8 cellular contexts compared by ENCODE assay signal in the genomic region with DNA sequence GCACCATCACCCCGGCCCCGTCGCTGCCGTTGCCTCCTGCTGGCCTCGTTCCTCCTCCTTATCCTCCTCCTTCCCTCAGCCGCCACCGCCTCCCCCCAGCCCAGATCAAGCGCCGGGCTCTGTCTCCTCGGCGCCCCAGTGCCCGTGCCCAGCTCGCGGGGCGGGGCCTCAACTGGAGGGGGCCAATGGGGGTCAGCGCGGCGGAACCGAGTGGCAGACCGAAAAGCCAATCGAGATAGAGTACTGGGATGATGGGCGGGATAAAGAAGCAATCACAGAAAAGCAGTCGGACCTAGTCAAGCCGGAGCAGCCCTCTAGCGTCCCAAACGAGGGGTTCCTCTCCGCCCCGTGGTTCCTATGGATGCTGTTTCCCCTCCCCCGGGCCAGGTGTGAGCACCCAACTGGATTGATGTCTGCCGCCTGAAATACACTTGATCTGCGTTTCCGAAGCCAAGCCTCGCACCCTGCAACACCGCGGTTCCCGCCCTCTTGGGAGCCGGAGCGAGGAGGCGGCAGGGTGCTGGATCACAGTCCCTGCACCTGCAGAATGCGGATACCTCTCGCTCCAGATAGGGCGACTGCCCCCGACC. TPM values are rescaled to one million over a fixed set of nuclear protein-coding genes. Genes with fewer than 3 reads are reported as not detected.
DNase-seq lines count a peak whose midpoint lies in the region; ATAC-seq, FAIRE-seq and TF ChIP-seq lines count a peak whose summit lies in the region.

FRMD5 (minus strand) TSS at position 121 of the 590 bp plus-strand sequence.

- TF ChIP-seq RAD21 in SK-N-SH (IDR thresholded peaks at IDR 0.05; ENCODE audit: low read length), result peak; percentile 30; the same call in 1 of the 2 replicates

- ATAC-seq in activated naive CD4-positive, alpha-beta T cell treated with anti-CD3 and anti-CD28 coated beads, Interleukin-2, amount 50 U/mL, for 72 hours, result peak; percentile 95

- under 1% methylated on average over 27 of the region's 43 CpGs for WGBS in SK-N-SH (ENCODE audit: low lambda C conversion rate)

- peak within 1 kb of the TSS; percentile 100 for H2AFZ ChIP-seq in SK-N-SH (ENCODE audit: low read depth)

- peak; percentile 43 for TF ChIP-seq CTCF in SK-N-SH (IDR thresholded peaks at IDR 0.05)

- H3K9ac ChIP-seq in SK-N-SH, result peak within 1 kb of the TSS; percentile 79

- DNase-seq in EL (peak; percentile 95), H54 (ENCODE audit: insufficient read length, low spot score) (peak; percentile 79), MG63 (peak; percentile 92), SK-N-SH (peak; percentile 98), glomerular visceral epithelial cell (ENCODE audit: extremely low spot score) (peak; percentile 97), nucleus accumbens (lab: John Stamatoyannopoulos, UW) (peak; percentile 72 to 98 (median 94)), substantia nigra (lab: John Stamatoyannopoulos, UW) (peak; percentile 70 to 97 (median 93))
- DNase-seq in activated naive CD4-positive, alpha-beta T cell treated with anti-CD3 and anti-CD28 coated beads, Interleukin-2, amount 50 U/mL, for 72 hours (ENCODE audit: low spot score in 2 of 2), result peak; percentile 92 to 94

- H3F3A ChIP-seq in SK-N-SH (replicated peaks; ENCODE audit: insufficient read depth), result peaks cover 11% of the 10 kb centered on the region

- H3K9me3 Mint-ChIP-seq in activated naive CD4-positive, alpha-beta T cell treated with anti-CD3 and anti-CD28 coated beads, Interleukin-2, amount 50 U/mL, for 72 hours, result no peaks in the 10 kb centered on the region

- CTCF ChIA-PET in SK-N-SH (lab: Yijun Ruan, JAX), result interaction anchor here (0.6 to 3.5 kb wide), 6 partner anchors 8 to 310 kb away, joined by 3 to 23 read pairs (median 3); no protein-coding TSS in a partner anchor

- peak; percentile 78 for TF ChIP-seq POLR2A in H54 (IDR thresholded peaks at IDR 0.05; ENCODE audit: low read depth, low read length)

- H3K27me3 ChIP-seq in MG63 (no peaks in the 10 kb centered on the region; the same call in 1 of the 2 replicates), SK-N-SH (ENCODE audit: insufficient read depth) (no peaks in the 10 kb centered on the region)

- peak within 1 kb of the TSS; percentile 88 to 91 for H3K27ac ChIP-seq in SK-N-SH (ENCODE audit: low read depth in 2 of 2, low read length in 1 of 2)
- H3K27ac ChIP-seq in substantia nigra (ENCODE audit: low read depth, low read length, poor library complexity, severe bottlenecking), result peak within 1 kb of the TSS; percentile 92

- H3K9me3 ChIP-seq in MG63, result no peaks in the 10 kb centered on the region
- H3K9me3 ChIP-seq in SK-N-SH, result no peaks in the 10 kb centered on the region

- H3K9me2 ChIP-seq in SK-N-SH, result no peaks in the 10 kb centered on the region

- POLR2A ChIA-PET in SK-N-SH (lab: Yijun Ruan, JAX), result no interaction called here

- FAIRE-seq in H54 (lab: Jason Lieb, UNC), result peak; percentile 94

- peak within 1 kb of the TSS; percentile 97 for H3K4me2 ChIP-seq in SK-N-SH

- no peaks in the 10 kb centered on the region for H3K36me3 Mint-ChIP-seq in activated naive CD4-positive, alpha-beta T cell treated with anti-CD3 and anti-CD28 coated beads, Interleukin-2, amount 50 U/mL, for 72 hours

- H3K4me1 ChIP-seq in SK-N-SH (ENCODE audit: control insufficient read depth in 1 of 2, insufficient read depth in 2 of 2, low read depth in 1 of 2, low read length in 1 of 2), result peaks cover 0 to 4% of the 10 kb centered on the region in 2 experiments; a peak in 2 of 4 replicates

- no peak within 1 kb of the TSS for H3K27ac Mint-ChIP-seq in activated naive CD4-positive, alpha-beta T cell treated with anti-CD3 and anti-CD28 coated beads, Interleukin-2, amount 50 U/mL, for 72 hours

- no peaks in the 10 kb centered on the region for H3K36me3 ChIP-seq in MG63
- no peaks in the 10 kb centered on the region for H3K36me3 ChIP-seq in SK-N-SH (replicated peaks in 1 of 2; ENCODE audit: control insufficient read depth in 1 of 2, insufficient read depth in 2 of 2, low read length in 1 of 2)

- peak within 1 kb of the TSS; percentile 57 for H3K4me3 ChIP-seq in MG63
- H3K4me3 ChIP-seq in SK-N-SH (ENCODE audit: low read depth in 2 of 2, low read length in 1 of 2), result peak within 1 kb of the TSS; percentile 84 to 99

- no peak for TF ChIP-seq EP300 in SK-N-SH (IDR thresholded peaks at IDR 0.05; ENCODE audit: borderline replicate concordance in 1 of 2, low read depth in 1 of 2, low read length in 1 of 2)

- no peaks in the 10 kb centered on the region for H4K20me1 ChIP-seq in SK-N-SH (ENCODE audit: insufficient read depth)

- H3K79me2 ChIP-seq in SK-N-SH (ENCODE audit: insufficient read depth), result peaks cover 46% of the 10 kb centered on the region

TF ChIP-seq in SK-N-SH, 30 proteins besides CTCF, POLR2A, EP300 and RAD21 (continues in another document):
- TF ChIP-seq JUND (IDR thresholded peaks at IDR 0.05), result no peak
- TF ChIP-seq, protein P1, sequence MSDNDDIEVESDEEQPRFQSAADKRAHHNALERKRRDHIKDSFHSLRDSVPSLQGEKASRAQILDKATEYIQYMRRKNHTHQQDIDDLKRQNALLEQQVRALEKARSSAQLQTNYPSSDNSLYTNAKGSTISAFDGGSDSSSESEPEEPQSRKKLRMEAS (IDR thresholded peaks at IDR 0.05; ENCODE audit: low read depth), result 0 out of 2 replicates have a peak, but pooled peaks have one; percentile 8
- TF ChIP-seq TEAD4 (IDR thresholded peaks at IDR 0.05; ENCODE audit: borderline replicate concordance, insufficient read depth), result no peak
- TF ChIP-seq GABPA (IDR thresholded peaks at IDR 0.05; ENCODE audit: low read depth), result no peak
- no peak for TF ChIP-seq GATA2 (CRISPR knock-in tag; IDR thresholded peaks at IDR 0.05)
- TF ChIP-seq USF1 (IDR thresholded peaks at IDR 0.05; ENCODE audit: borderline replicate concordance, low read depth), result no peak
- peak; percentile 97 for TF ChIP-seq IRF3 (IDR thresholded peaks at IDR 0.05; ENCODE audit: low read depth, low read length)
- no peak; the same call in 1 of the 2 replicates for TF ChIP-seq TCF12 (IDR thresholded peaks at IDR 0.05)
- TF ChIP-seq RCOR1 (IDR thresholded peaks at IDR 0.05; ENCODE audit: low read length), result peak; percentile 44; the same call in 1 of the 2 replicates
- TF ChIP-seq MEF2A (IDR thresholded peaks at IDR 0.05; ENCODE audit: borderline replicate concordance, low read depth), result no peak
- no peak for TF ChIP-seq NFIC (IDR thresholded peaks at IDR 0.05; ENCODE audit: borderline replicate concordance)
- no peak for TF ChIP-seq FOSL2 (IDR thresholded peaks at IDR 0.05; ENCODE audit: borderline replicate concordance, low read depth)
- TF ChIP-seq POLR2AphosphoS5 (IDR thresholded peaks at IDR 0.05; ENCODE audit: low read depth, low read length), result peak; percentile 90
- no peak for TF ChIP-seq YY1 (IDR thresholded peaks at IDR 0.05; ENCODE audit: low read depth)
- TF ChIP-seq, protein P2, sequence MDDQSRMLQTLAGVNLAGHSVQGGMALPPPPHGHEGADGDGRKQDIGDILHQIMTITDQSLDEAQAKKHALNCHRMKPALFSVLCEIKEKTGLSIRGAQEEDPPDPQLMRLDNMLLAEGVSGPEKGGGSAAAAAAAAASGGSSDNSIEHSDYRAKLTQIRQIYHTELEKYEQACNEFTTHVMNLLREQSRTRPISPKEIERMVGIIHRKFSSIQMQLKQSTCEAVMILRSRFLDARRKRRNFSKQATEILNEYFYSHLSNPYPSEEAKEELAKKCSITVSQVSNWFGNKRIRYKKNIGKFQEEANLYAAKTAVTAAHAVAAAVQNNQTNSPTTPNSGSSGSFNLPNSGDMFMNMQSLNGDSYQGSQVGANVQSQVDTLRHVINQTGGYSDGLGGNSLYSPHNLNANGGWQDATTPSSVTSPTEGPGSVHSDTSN (IDR thresholded peaks at IDR 0.05), result peak; percentile 100
- TF ChIP-seq SIN3A (IDR thresholded peaks at IDR 0.05; ENCODE audit: borderline replicate concordance, low read depth, low read length), result peak; percentile 55; the same call in 1 of the 2 replicates
- peak; percentile 58; the same call in 1 of the 2 replicates for TF ChIP-seq ZBTB33 (IDR thresholded peaks at IDR 0.05; ENCODE audit: borderline replicate concordance, low read depth)

RNA-seq across cellular contexts. Expression of gene FRMD5, which starts in this region (rescaled TPM):
- 5.4 and 13.8 TPM in 2 replicates for total RNA-seq in MG63 (2014; rRNA removed; shearing (Covaris generic); ENCODE audit: low replicate concordance)
- 24.8 and 26.7 TPM in 2 replicates for polyA plus RNA-seq in SK-N-SH (2012; rRNA removed)
- 19.0 and 20.1 TPM in 2 replicates for polyA plus RNA-seq in SK-N-SH (2012; cell fraction: cytosol; rRNA removed)
- polyA plus RNA-seq in SK-N-SH (2012; cell fraction: nucleus; rRNA removed), result 67.5 and 78.1 TPM in 2 replicates
- 1 to 10 TPM in 1 of 2 donors, under 1 TPM in 1; 0.93 to 2.8 TPM for total RNA-seq in activated naive CD4-positive, alpha-beta T cell treated with anti-CD3 and anti-CD28 coated beads, Interleukin-2, amount 50 U/mL, for 72 hours

Comparison
In these comparisons a context has a peak if more than half of its experiments do, and no peak if none do; other contexts are left out.
1. Peak in every context shown above with its lines: DNase-seq, ATAC-seq, H3K4me3 ChIP-seq and H3K27ac ChIP-seq.